ENCODE assay signal across 1 cellular context in the genomic region with DNA sequence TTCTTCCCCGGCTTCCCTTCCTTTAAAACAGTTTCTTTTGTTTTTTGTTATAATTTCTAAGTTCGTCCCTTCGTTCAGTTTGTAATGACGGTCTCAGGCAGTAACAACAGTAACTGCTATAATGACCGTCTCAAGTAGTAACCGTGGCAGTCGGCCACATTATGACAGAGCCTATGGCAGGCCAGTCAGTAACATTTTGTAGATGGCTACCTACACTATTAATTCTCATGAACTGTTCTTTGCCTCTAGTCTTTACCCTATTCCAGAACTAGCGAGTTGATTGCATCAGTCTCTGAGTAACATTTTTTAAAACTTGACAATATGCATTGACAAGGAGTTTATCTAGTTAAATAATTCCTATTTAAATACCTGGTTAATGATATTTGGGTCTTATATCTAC.
A peak's percentile ranks its signal among the peaks of the same experiment; 100 is the strongest.
TF ChIP-seq lines count a peak whose summit lies in the region.

No MANE protein-coding gene starts in this region.

TF ChIP-seq in liver, 16 proteins besides CTCF, POLR2A, EP300 and RAD21:
- TF ChIP-seq RXRA (IDR thresholded peaks at IDR 0.05), result no peak
- no peak for TF ChIP-seq FOXA2 (IDR thresholded peaks at IDR 0.05)
- TF ChIP-seq EGR1 (IDR thresholded peaks at IDR 0.05; ENCODE audit: low read depth in 2 of 2), result no peak
- TF ChIP-seq YY1 (IDR thresholded peaks at IDR 0.05), result peak; percentile 25
- TF ChIP-seq, protein P1, sequence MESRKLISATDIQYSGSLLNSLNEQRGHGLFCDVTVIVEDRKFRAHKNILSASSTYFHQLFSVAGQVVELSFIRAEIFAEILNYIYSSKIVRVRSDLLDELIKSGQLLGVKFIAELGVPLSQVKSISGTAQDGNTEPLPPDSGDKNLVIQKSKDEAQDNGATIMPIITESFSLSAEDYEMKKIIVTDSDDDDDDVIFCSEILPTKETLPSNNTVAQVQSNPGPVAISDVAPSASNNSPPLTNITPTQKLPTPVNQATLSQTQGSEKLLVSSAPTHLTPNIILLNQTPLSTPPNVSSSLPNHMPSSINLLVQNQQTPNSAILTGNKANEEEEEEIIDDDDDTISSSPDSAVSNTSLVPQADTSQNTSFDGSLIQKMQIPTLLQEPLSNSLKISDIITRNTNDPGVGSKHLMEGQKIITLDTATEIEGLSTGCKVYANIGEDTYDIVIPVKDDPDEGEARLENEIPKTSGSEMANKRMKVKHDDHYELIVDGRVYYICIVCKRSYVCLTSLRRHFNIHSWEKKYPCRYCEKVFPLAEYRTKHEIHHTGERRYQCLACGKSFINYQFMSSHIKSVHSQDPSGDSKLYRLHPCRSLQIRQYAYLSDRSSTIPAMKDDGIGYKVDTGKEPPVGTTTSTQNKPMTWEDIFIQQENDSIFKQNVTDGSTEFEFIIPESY (IDR thresholded peaks at IDR 0.05), result no peak
- no peak for TF ChIP-seq SP1 (IDR thresholded peaks at IDR 0.05)
- TF ChIP-seq, protein P2, sequence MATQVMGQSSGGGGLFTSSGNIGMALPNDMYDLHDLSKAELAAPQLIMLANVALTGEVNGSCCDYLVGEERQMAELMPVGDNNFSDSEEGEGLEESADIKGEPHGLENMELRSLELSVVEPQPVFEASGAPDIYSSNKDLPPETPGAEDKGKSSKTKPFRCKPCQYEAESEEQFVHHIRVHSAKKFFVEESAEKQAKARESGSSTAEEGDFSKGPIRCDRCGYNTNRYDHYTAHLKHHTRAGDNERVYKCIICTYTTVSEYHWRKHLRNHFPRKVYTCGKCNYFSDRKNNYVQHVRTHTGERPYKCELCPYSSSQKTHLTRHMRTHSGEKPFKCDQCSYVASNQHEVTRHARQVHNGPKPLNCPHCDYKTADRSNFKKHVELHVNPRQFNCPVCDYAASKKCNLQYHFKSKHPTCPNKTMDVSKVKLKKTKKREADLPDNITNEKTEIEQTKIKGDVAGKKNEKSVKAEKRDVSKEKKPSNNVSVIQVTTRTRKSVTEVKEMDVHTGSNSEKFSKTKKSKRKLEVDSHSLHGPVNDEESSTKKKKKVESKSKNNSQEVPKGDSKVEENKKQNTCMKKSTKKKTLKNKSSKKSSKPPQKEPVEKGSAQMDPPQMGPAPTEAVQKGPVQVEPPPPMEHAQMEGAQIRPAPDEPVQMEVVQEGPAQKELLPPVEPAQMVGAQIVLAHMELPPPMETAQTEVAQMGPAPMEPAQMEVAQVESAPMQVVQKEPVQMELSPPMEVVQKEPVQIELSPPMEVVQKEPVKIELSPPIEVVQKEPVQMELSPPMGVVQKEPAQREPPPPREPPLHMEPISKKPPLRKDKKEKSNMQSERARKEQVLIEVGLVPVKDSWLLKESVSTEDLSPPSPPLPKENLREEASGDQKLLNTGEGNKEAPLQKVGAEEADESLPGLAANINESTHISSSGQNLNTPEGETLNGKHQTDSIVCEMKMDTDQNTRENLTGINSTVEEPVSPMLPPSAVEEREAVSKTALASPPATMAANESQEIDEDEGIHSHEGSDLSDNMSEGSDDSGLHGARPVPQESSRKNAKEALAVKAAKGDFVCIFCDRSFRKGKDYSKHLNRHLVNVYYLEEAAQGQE (IDR thresholded peaks at IDR 0.05), result no peak
- no peak for TF ChIP-seq HNF4A (conservative IDR thresholded peaks at IDR 0.05)
- TF ChIP-seq NR2F2 (IDR thresholded peaks at IDR 0.05), result no peak
- TF ChIP-seq FOXA1 (IDR thresholded peaks at IDR 0.05), result no peak
- TF ChIP-seq TAF1 (conservative IDR thresholded peaks at IDR 0.05), result peak; percentile 30
- no peak for TF ChIP-seq HNF4G (IDR thresholded peaks at IDR 0.05)
